20 cellular contexts compared by ENCODE assay signal in the genomic region with DNA sequence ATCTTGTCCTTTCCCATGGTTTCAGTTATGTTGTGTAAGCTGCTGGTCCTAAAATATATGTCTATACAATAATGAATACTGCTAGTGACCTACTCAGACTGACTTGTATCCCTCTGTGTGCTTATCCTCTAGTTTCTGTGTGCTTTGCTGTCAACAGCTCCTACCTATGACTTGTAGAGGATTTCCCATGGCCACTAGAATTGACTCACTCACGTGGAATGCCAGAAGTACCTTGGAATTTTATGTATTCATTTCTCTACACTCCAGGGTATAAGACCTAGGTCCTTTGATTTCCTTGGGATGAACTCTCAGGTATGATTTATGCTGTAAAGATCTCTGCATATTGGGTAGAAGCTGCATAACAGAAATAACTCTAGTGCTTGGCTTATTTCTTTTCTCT.
A peak's percentile ranks its signal among the peaks of the same experiment; 100 is the strongest.
DNase-seq lines count a peak whose midpoint lies in the region; ATAC-seq, FAIRE-seq and TF ChIP-seq lines count a peak whose summit lies in the region.
"Had no signal": no experiment of that assay in that cellular context is flagged by ENCODE, and none has a peak within 500 bp of the region (broad histone marks: within the 10 kb centered on the region; RNA-seq: fewer than 3 reads in every experiment).

No MANE protein-coding gene starts in this region.

- FAIRE-seq in urothelium cell line (lab: Jason Lieb, UNC): no peak

- no peaks in the 10 kb centered on the region for H3K9me3 ChIP-seq in HAP-1
- H3K9me3 ChIP-seq: prostate gland, thyroid gland had no signal

- in situ Hi-C loops in HAP-1 (cut with MboI; ENCODE audit: low sequenced_read_pairs): no loop called here

- no peak for TF ChIP-seq CTCF in fibroblast of the aortic adventitia (IDR thresholded peaks at IDR 0.05; ENCODE audit: insufficient read depth, low read length)

- no peaks in the 10 kb centered on the region; the same call in 1 of the 2 replicates for H3K27me3 ChIP-seq in HAP-1 (ENCODE audit: low read depth)
- H3K27me3 ChIP-seq: thyroid gland had no signal

- no peaks in the 10 kb centered on the region for H3K36me3 ChIP-seq in HAP-1 (replicated peaks)
- H3K36me3 ChIP-seq: prostate gland, thyroid gland had no signal

- no peaks in the 10 kb centered on the region for H3K4me1 ChIP-seq in HAP-1
- H3K4me1 ChIP-seq: prostate gland had no signal

- ATAC-seq in SK-N-SH treated with all-trans-retinoic acid at 6 μM for 48 hours (peak; percentile 48; the same call in 2 of the 3 replicates), HG03439 (IDR thresholded peaks at IDR 0.05; ENCODE audit: unreplicated experiment) (no peak), HG02970 (IDR thresholded peaks at IDR 0.05; ENCODE audit: low FRiP score, unreplicated experiment) (no peak)
- ATAC-seq: activated CD4-positive, alpha-beta T cell treated with anti-CD3 and anti-CD28 coated beads for 36 hours; stimulated activated naive B cell treated with anti-CD40 and anti-IgM and Interleukin-4, amounts not matched to agents 10 μg/mL and 1 μg/mL and 100 μg/mL, for 72 hours had no signal

- H3K4me3 ChIP-seq in fibroblast of the aortic adventitia (ENCODE audit: low read depth, low read length): no peak overlapping the region
- no peak overlapping the region for H3K4me3 ChIP-seq in HAP-1
- H3K4me3 ChIP-seq: prostate gland, thyroid gland had no signal

- DNase-seq in HCEC 1CT: peak; percentile 8
- DNase-seq in fibroblast of the aortic adventitia (ENCODE audit: low read depth): peak; percentile 25
- DNase-seq in urothelium cell line (ENCODE audit: low spot score): peak; percentile 13
- DNase-seq in HAP-1 (ENCODE audit: low spot score in 2 of 2): no peak
- DNase-seq: activated CD4-positive, alpha-beta T cell treated with anti-CD3 and anti-CD28 coated beads for 36 hours; activated naive CD8-positive, alpha-beta T cell treated with anti-CD3 and anti-CD28 coated beads, Interleukin-2, amount 10 ng/mL, durations not matched to agents 7 days and 5 days; caudate nucleus; CD8-positive, alpha-beta memory T cell; DMS79; H9; head of caudate nucleus; NCI-H2107; NCI-H524 treated with DMSO at 0.1 percent for 48 hours; stimulated activated CD4-positive, alpha-beta T cell treated with anti-CD3 and anti-CD28 coated beads, Interleukin-1b, Interleukin-23, amount 100 ng/mL, for 48 hours; stimulated activated naive B cell treated with anti-CD40 and anti-IgM and Interleukin-4, amounts not matched to agents 10 μg/mL and 1 μg/mL and 100 μg/mL, for 72 hours; thyroid gland had no signal

TF ChIP-seq in SK-N-SH treated with all-trans-retinoic acid at 6 μM for 48 hours, 23 proteins besides CTCF, POLR2A, EP300 and RAD21:
- TF ChIP-seq CSDC2 (CRISPR knock-in tag; IDR thresholded peaks at IDR 0.05): no peak
- TF ChIP-seq, protein P1, sequence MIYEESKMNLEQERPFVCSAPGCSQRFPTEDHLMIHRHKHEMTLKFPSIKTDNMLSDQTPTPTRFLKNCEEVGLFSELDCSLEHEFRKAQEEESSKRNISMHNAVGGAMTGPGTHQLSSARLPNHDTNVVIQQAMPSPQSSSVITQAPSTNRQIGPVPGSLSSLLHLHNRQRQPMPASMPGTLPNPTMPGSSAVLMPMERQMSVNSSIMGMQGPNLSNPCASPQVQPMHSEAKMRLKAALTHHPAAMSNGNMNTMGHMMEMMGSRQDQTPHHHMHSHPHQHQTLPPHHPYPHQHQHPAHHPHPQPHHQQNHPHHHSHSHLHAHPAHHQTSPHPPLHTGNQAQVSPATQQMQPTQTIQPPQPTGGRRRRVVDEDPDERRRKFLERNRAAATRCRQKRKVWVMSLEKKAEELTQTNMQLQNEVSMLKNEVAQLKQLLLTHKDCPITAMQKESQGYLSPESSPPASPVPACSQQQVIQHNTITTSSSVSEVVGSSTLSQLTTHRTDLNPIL (CRISPR knock-in tag; IDR thresholded peaks at IDR 0.05; ENCODE audit: low read depth): no peak
- no peak for TF ChIP-seq ZFP3 (CRISPR knock-in tag; IDR thresholded peaks at IDR 0.05)
- no peak for TF ChIP-seq RARB (CRISPR knock-in tag; IDR thresholded peaks at IDR 0.05)
- TF ChIP-seq ZNF70 (CRISPR knock-in tag; IDR thresholded peaks at IDR 0.05): no peak
- TF ChIP-seq OSR1 (CRISPR knock-in tag; IDR thresholded peaks at IDR 0.05): no peak
- TF ChIP-seq SNAI2 (CRISPR knock-in tag; IDR thresholded peaks at IDR 0.05): no peak
- TF ChIP-seq ZFP30 (CRISPR knock-in tag; IDR thresholded peaks at IDR 0.05): no peak
- no peak for TF ChIP-seq ZNF565 (CRISPR knock-in tag; conservative IDR thresholded peaks at IDR 0.05; ENCODE audit: low read depth)
- no peak for TF ChIP-seq ZNF8 (CRISPR knock-in tag; IDR thresholded peaks at IDR 0.05)
- TF ChIP-seq BACH2 (CRISPR knock-in tag; IDR thresholded peaks at IDR 0.05; ENCODE audit: borderline replicate concordance): no peak
- TF ChIP-seq, protein P2, sequence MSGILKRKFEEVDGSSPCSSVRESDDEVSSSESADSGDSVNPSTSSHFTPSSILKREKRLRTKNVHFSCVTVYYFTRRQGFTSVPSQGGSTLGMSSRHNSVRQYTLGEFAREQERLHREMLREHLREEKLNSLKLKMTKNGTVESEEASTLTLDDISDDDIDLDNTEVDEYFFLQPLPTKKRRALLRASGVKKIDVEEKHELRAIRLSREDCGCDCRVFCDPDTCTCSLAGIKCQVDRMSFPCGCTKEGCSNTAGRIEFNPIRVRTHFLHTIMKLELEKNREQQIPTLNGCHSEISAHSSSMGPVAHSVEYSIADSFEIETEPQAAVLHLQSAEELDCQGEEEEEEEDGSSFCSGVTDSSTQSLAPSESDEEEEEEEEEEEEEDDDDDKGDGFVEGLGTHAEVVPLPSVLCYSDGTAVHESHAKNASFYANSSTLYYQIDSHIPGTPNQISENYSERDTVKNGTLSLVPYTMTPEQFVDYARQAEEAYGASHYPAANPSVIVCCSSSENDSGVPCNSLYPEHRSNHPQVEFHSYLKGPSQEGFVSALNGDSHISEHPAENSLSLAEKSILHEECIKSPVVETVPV (CRISPR knock-in tag; IDR thresholded peaks at IDR 0.05): no peak
- TF ChIP-seq ISL1 (CRISPR knock-in tag; IDR thresholded peaks at IDR 0.05): no peak
- TF ChIP-seq GLIS3 (CRISPR knock-in tag; IDR thresholded peaks at IDR 0.05): no peak
- TF ChIP-seq ZC3H10 (CRISPR knock-in tag; IDR thresholded peaks at IDR 0.05): no peak

Comparison
In these comparisons a context has a peak if more than half of its experiments do, and no peak if none do; other contexts are left out.
1. DNase-seq: peak in HCEC 1CT (single experiment), fibroblast of the aortic adventitia (single experiment) and urothelium cell line (single experiment); none in HAP-1 (0 of 2).